In the genomic region with DNA sequence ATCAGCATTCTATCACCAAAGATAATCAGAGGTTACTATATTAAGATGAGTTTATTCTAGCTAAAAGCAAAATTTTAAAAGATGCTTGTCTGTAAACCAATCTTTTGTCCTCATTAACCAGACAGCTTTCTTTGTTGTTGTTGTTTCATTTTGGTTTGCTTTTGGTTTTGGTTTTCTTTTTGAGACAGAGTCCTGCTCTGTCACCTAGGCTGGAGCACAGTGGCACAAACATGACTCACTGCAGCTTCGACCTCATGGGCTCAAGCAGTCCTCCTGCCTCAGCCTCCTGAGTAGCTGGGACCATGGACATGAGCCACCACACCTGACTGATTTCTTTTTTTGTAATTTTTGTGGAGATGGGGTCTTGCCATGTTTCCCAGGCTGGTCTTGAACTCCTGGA, we compare ENCODE assay signal across 18 cellular contexts.
DNase-seq lines count a peak whose midpoint lies in the region; ATAC-seq lines count a peak whose summit lies in the region.
"Had no signal": no experiment of that assay in that cellular context is flagged by ENCODE, and none has a peak within 500 bp of the region (broad histone marks: within the 10 kb centered on the region; RNA-seq: fewer than 3 reads in every experiment).

No MANE protein-coding gene starts in this region.

- ATAC-seq in GM18502 (IDR thresholded peaks at IDR 0.05; ENCODE audit: poor library complexity, unreplicated experiment) = peak; percentile 69
- peak; percentile 90 for ATAC-seq in GM19035 (IDR thresholded peaks at IDR 0.05; ENCODE audit: unreplicated experiment)
- peak; percentile 61 for ATAC-seq in HG02759 (IDR thresholded peaks at IDR 0.05; ENCODE audit: unreplicated experiment)
- peak; percentile 70 for ATAC-seq in HG03565 (IDR thresholded peaks at IDR 0.05; ENCODE audit: unreplicated experiment)
- no peak for ATAC-seq in GM21528 (IDR thresholded peaks at IDR 0.05; ENCODE audit: low FRiP score, unreplicated experiment)
- no peak for ATAC-seq in GM19463 (IDR thresholded peaks at IDR 0.05; ENCODE audit: unreplicated experiment)
- no peak for ATAC-seq in GM18907 (IDR thresholded peaks at IDR 0.05; ENCODE audit: unreplicated experiment)

- no peak for DNase-seq in Kasumi-1 (lab: John Stamatoyannopoulos, UW)
- DNase-seq: activated naive CD4-positive, alpha-beta T cell treated with anti-CD3 and anti-CD28 coated beads, Interleukin-2, amount 50 U/mL, for 16 hours; AML-193; brain microvascular endothelial cell; esophagus squamous epithelium; GDM1; immature natural killer cell; KBM-7; mesenchymal stem cell; NCI-H1417; RPMI8226 had no signal

Comparison
In these comparisons a context has a peak if more than half of its experiments do, and no peak if none do; other contexts are left out.
1. ATAC-seq: peak in GM18502 (single experiment), GM19035 (single experiment), HG02759 (single experiment) and HG03565 (single experiment); none in GM21528 (single experiment), GM19463 (single experiment) and GM18907 (single experiment).